In the genomic region with DNA sequence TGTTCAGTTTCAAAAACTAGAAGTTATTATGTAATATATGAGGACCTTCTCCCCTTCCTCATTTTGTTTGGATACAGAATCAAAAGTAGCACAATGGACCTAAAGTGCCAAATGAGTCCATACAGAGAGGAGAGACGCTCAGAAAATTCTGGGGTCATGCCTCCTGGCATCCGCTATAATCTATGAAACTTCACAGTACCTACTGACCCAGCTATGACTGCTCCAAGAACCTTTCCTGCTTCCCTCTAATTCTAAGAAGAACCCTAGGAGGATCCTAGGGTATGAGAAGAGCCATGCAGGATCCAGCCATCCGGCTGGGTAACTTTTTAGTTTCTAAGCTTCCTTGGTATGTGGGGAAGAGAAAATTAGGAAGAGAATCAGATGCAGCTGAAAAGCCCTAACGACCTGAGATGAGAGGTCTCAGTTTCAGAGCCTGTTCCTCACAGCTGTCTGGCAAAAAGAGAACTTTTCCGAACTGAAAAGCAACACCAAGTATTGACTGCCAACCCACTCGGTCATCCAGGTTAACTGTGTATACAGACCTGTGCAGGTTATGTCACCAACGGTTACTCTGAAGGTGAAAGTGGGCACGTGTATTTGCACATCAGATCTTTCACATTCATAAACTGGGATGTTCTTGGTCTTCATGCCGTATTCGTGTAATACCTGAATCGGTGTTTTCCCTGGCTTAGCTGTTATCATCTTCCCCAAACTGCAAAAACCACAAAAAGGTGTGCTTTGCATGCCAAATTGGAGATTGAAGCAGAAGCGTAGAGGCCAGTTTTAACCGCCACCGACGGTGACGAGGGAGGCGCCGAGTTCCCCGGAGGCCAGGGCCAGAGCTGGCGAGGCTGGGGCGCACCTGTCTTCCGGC, we compare ENCODE assay signal across 1 cellular context.
TF ChIP-seq lines count a peak whose summit lies in the region.

No MANE protein-coding gene starts in this region.

TF ChIP-seq in SK-N-SH treated with all-trans-retinoic acid at 6 μM for 48 hours, 23 proteins besides CTCF, POLR2A, EP300 and RAD21 (continued from another document):
- TF ChIP-seq ARNTL (CRISPR knock-in tag; IDR thresholded peaks at IDR 0.05; ENCODE audit: borderline replicate concordance, low read depth) (no peak), RARB (CRISPR knock-in tag; IDR thresholded peaks at IDR 0.05) (no peak)
- TF ChIP-seq, protein P1, sequence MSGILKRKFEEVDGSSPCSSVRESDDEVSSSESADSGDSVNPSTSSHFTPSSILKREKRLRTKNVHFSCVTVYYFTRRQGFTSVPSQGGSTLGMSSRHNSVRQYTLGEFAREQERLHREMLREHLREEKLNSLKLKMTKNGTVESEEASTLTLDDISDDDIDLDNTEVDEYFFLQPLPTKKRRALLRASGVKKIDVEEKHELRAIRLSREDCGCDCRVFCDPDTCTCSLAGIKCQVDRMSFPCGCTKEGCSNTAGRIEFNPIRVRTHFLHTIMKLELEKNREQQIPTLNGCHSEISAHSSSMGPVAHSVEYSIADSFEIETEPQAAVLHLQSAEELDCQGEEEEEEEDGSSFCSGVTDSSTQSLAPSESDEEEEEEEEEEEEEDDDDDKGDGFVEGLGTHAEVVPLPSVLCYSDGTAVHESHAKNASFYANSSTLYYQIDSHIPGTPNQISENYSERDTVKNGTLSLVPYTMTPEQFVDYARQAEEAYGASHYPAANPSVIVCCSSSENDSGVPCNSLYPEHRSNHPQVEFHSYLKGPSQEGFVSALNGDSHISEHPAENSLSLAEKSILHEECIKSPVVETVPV (CRISPR knock-in tag; IDR thresholded peaks at IDR 0.05) = no peak
- TF ChIP-seq, protein P2, sequence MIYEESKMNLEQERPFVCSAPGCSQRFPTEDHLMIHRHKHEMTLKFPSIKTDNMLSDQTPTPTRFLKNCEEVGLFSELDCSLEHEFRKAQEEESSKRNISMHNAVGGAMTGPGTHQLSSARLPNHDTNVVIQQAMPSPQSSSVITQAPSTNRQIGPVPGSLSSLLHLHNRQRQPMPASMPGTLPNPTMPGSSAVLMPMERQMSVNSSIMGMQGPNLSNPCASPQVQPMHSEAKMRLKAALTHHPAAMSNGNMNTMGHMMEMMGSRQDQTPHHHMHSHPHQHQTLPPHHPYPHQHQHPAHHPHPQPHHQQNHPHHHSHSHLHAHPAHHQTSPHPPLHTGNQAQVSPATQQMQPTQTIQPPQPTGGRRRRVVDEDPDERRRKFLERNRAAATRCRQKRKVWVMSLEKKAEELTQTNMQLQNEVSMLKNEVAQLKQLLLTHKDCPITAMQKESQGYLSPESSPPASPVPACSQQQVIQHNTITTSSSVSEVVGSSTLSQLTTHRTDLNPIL (CRISPR knock-in tag; IDR thresholded peaks at IDR 0.05; ENCODE audit: low read depth) = no peak
TF ChIP-seq in SK-N-SH treated with all-trans-retinoic acid at 6 μM for 48 hours: peak in this region for 0.
